In the genomic region with DNA sequence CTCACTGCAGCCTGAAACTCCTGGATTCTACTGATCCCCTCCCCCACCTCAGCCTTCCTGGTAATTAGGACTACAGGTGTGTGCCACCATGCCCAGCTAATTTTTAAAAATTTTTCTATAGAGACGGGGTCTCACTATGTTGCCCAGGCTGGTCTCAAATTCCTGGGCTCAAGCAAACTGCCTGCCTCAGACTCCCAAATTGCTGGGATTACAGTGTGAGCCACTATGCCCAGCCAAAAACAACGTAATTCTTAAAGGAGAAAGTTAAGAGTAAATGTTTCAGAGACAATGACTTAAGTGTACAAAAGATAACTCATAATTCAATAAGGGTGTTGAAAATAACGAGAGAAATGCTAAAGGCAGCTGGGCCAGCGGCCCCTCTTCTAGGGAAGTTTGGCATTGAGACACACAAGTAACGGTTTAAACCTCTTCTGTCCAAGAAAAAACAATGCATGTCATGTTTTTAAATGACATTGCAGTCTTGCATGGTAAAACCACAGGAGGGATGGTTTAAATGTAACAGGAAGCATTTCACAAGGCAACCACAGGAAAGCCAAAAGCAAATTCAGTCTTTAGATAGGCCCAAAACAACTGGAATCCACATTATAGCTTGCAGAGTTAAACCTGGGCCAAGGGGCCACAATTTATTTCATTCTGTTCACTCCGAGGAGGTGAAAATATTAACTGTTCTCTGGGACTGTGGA, we compare ENCODE assay signal across 18 cellular contexts. TPM values are rescaled to one million over a fixed set of nuclear protein-coding genes. Genes with fewer than 3 reads are reported as not detected.
DNase-seq lines count a peak whose midpoint lies in the region; ATAC-seq and TF ChIP-seq lines count a peak whose summit lies in the region.
"Had no signal": no experiment of that assay in that cellular context is flagged by ENCODE, and none has a peak within 500 bp of the region (broad histone marks: within the 10 kb centered on the region; RNA-seq: fewer than 3 reads in every experiment).

No MANE protein-coding gene starts in this region.

- H3K4me1 ChIP-seq in BLaER1 (peaks cover 22% of the 10 kb centered on the region), mucosa of descending colon (ENCODE audit: low read depth) (peaks cover 7% of the 10 kb centered on the region)

- H3K9ac ChIP-seq in BLaER1, result no peak overlapping the region

- H3K4me3 ChIP-seq in BLaER1 (no peak overlapping the region), HL-60 (replicated peaks; ENCODE audit: insufficient read depth, low read length) (0 out of 2 replicates have a peak overlapping the region, but pooled peaks have one; percentile 6), fibroblast of pulmonary artery (replicated peaks; ENCODE audit: low read depth, low read length) (no peak overlapping the region), mucosa of descending colon (no peak overlapping the region)
- H3K4me3 ChIP-seq: stomach had no signal

- no peak for ATAC-seq in mucosa of descending colon
- ATAC-seq: activated naive CD8-positive, alpha-beta T cell treated with anti-CD3 and anti-CD28 coated beads, Interleukin-2, amount 50 U/mL, for 24 hours; activated T-cell treated with anti-CD3 and anti-CD28 coated beads, Interleukin-2, amount 50 U/mL, for 4 hours had no signal

- H3K9me3 Mint-ChIP-seq in Calu3 (ENCODE audit: low read depth, unreplicated experiment) (no peaks in the 10 kb centered on the region), nephron progenitor cell (no peaks in the 10 kb centered on the region)
- H3K9me3 Mint-ChIP-seq: activated naive CD8-positive, alpha-beta T cell treated with anti-CD3 and anti-CD28 coated beads, Interleukin-2, amount 50 U/mL, for 24 hours; activated T-cell treated with anti-CD3 and anti-CD28 coated beads, Interleukin-2, amount 50 U/mL, for 4 hours; T-helper 1 cell treated with Interleukin-12 subunit alpha and Interleukin-12 subunit beta and Interleukin-4 antibody, amounts not matched to agents 30 μg/mL and 1 μg/mL, for 36 hours had no signal

- H3K27me3 ChIP-seq in BLaER1, result peaks cover 37% of the 10 kb centered on the region
- no peaks in the 10 kb centered on the region for H3K27me3 ChIP-seq in HL-60 (ENCODE audit: insufficient read depth, poor library complexity, severe bottlenecking)

- no peaks in the 10 kb centered on the region for H3K9me3 ChIP-seq in BLaER1
- H3K9me3 ChIP-seq in mucosa of descending colon, result no peaks in the 10 kb centered on the region
- H3K9me3 ChIP-seq: stomach had no signal

- TF ChIP-seq CTCF in HL-60 (IDR thresholded peaks at IDR 0.05; ENCODE audit: insufficient read depth, low read length) (no peak), fibroblast of pulmonary artery (IDR thresholded peaks at IDR 0.05; ENCODE audit: low read length, missing control alignments) (no peak), Calu3 (IDR thresholded peaks at IDR 0.05; ENCODE audit: unreplicated experiment) (no peak), mucosa of descending colon (IDR thresholded peaks at IDR 0.05) (no peak), nephron progenitor cell (IDR thresholded peaks at IDR 0.05) (no peak)

- DNase-seq in HL-60 (ENCODE audit: low read depth in 1 of 2, low spot score in 1 of 2) (peak; percentile 79 to 88), OCI-M1 (lab: John Stamatoyannopoulos, UW) (peak; percentile 64), fibroblast of pulmonary artery (ENCODE audit: low read depth) (peak; percentile 11), Calu3 (no peak), mucosa of descending colon (no peak), nephron progenitor cell (no peak), RPMI8226 (no peak)
- DNase-seq: activated naive CD8-positive, alpha-beta T cell treated with anti-CD3 and anti-CD28 coated beads, Interleukin-2, amount 50 U/mL, for 24 hours; activated T-cell treated with anti-CD3 and anti-CD28 coated beads, Interleukin-2, amount 50 U/mL, for 4 hours; DMS 273 treated with DMSO at 0.1 percent for 48 hours; effector CD8-positive, alpha-beta T cell; NCI-H2029; NCI-H526 treated with DMSO at 0.1 percent for 48 hours; stomach had no signal

- CTCF ChIA-PET in Calu3 (lab: Charles Lee), result no interaction called here

- H3K27ac ChIP-seq in BLaER1 (no peak overlapping the region), HL-60 (replicated peaks) (peak overlapping the region; percentile 85)

- H3K4me3 Mint-ChIP-seq in Calu3 (ENCODE audit: low read depth, unreplicated experiment) (no peak overlapping the region), nephron progenitor cell (no peak overlapping the region)
- H3K4me3 Mint-ChIP-seq: activated naive CD8-positive, alpha-beta T cell treated with anti-CD3 and anti-CD28 coated beads, Interleukin-2, amount 50 U/mL, for 24 hours; activated T-cell treated with anti-CD3 and anti-CD28 coated beads, Interleukin-2, amount 50 U/mL, for 4 hours; T-helper 1 cell treated with Interleukin-12 subunit alpha and Interleukin-12 subunit beta and Interleukin-4 antibody, amounts not matched to agents 30 μg/mL and 1 μg/mL, for 36 hours had no signal

- H3K36me3 Mint-ChIP-seq in Calu3 (ENCODE audit: insufficient read depth, unreplicated experiment) (peaks cover 5% of the 10 kb centered on the region), nephron progenitor cell (ENCODE audit: low read depth) (no peaks in the 10 kb centered on the region)

- H3K36me3 ChIP-seq in BLaER1, result no peaks in the 10 kb centered on the region
- no peaks in the 10 kb centered on the region for H3K36me3 ChIP-seq in mucosa of descending colon (ENCODE audit: low read depth)
- H3K36me3 ChIP-seq: stomach had no signal

- peak overlapping the region; percentile 57 for H3K4me2 ChIP-seq in BLaER1

- H3K27me3 Mint-ChIP-seq in Calu3 (ENCODE audit: unreplicated experiment) (peaks cover 15% of the 10 kb centered on the region), nephron progenitor cell (ENCODE audit: low read depth, poor library complexity) (peaks cover 59% of the 10 kb centered on the region)

- BruUV-seq in Calu3 (replicated peaks; lab: Mats Ljungman, UMichigan), result no TSS peak

- intact Hi-C loops in Calu3 (cut with micrococcal nuclease; ENCODE audit: unreplicated experiment) (no loop called here), mucosa of descending colon (cut with DNase I, micrococcal nuclease) (no loop called here)

- H3K27ac Mint-ChIP-seq in Calu3 (ENCODE audit: unreplicated experiment) (no peak overlapping the region), nephron progenitor cell (no peak overlapping the region)
- H3K27ac Mint-ChIP-seq: activated naive CD8-positive, alpha-beta T cell treated with anti-CD3 and anti-CD28 coated beads, Interleukin-2, amount 50 U/mL, for 24 hours; progenitor cell of endocrine pancreas; T-helper 1 cell treated with Interleukin-12 subunit alpha and Interleukin-12 subunit beta and Interleukin-4 antibody, amounts not matched to agents 30 μg/mL and 1 μg/mL, for 36 hours had no signal

- H4K20me1 ChIP-seq in BLaER1, result peaks cover 14% of the 10 kb centered on the region

- H3K4me1 Mint-ChIP-seq in Calu3 (ENCODE audit: low read depth, unreplicated experiment), result peaks cover 8% of the 10 kb centered on the region
- peaks cover 12% of the 10 kb centered on the region for H3K4me1 Mint-ChIP-seq in nephron progenitor cell

RNA-seq across cellular contexts. Expression of gene PROK2, which starts 5.1 kb away (rescaled TPM):
- total RNA-seq in Calu3 (2022) (not detected in 2 replicates), mucosa of descending colon (under 1 TPM in 1 of 3 donors, not detected in 2; 0.46 TPM)
- total RNA-seq: myocyte, progenitor cell of endocrine pancreas, stomach had no signal

RNA-seq across cellular contexts. Expression of gene GPR27, which starts 26.2 kb away (rescaled TPM):
- total RNA-seq in Calu3 (2022) (0.71 and 1.0 TPM in 2 replicates), mucosa of descending colon (1 to 10 TPM in 1 of 3 donors, under 1 TPM in 2; 0.14 to 2.1 (median 0.39) TPM)
- total RNA-seq: myocyte had no signal

RNA-seq across cellular contexts. Expression of gene EIF4E3, which starts 54.6 kb away (rescaled TPM):
- total RNA-seq in Calu3 (2022), result 8.7 and 10.9 TPM in 2 replicates
- total RNA-seq in mucosa of descending colon, result 10 to 100 TPM; 40.6 to 57.1 (median 48.4) TPM

Comparison
In these comparisons a context has a peak if more than half of its experiments do, and no peak if none do; other contexts are left out.
1. DNase-seq: peak in HL-60 (2 of 2), OCI-M1 (single experiment) and fibroblast of pulmonary artery (single experiment); none in Calu3 (single experiment), mucosa of descending colon (0 of 3), nephron progenitor cell (single experiment) and RPMI8226 (single experiment).